Comparison of ENCODE assay signal across 20 cellular contexts in genomic region chr1:144562144-144562543, GRCh38. TPM values are rescaled to one million over a fixed set of nuclear protein-coding genes. Genes with fewer than 3 reads are reported as not detected.
"Had no signal": no experiment of that assay in that cellular context is flagged by ENCODE, and none has a peak within 500 bp of the region (broad histone marks: within the 10 kb centered on the region; RNA-seq: fewer than 3 reads in every experiment).

No MANE protein-coding gene starts in this region.

RNA-seq across cellular contexts. Expression of gene PPIAL4F, which starts 30.5 kb away (rescaled TPM):
- total RNA-seq: activated naive CD8-positive, alpha-beta T cell treated with anti-CD3 and anti-CD28 coated beads for 36 hours; activated T-cell treated with anti-CD3 and anti-CD28 coated beads, Interleukin-2, amount 50 U/mL, for 72 hours; adrenal gland; aorta; cardiac septum; cerebellum; gastrocnemius medialis; hepatocyte; left ventricle myocardium inferior; lung; mucosa of descending colon; myocyte; osteoblast; posterior vena cava; renal cortical epithelial cell; right lobe of liver; skeletal muscle tissue; T-helper 17 cell; uterus had no signal
- polyA plus RNA-seq: adrenal gland, aorta, hepatocyte, lung, thymus had no signal
